8 cellular contexts compared by ENCODE assay signal in the genomic region with DNA sequence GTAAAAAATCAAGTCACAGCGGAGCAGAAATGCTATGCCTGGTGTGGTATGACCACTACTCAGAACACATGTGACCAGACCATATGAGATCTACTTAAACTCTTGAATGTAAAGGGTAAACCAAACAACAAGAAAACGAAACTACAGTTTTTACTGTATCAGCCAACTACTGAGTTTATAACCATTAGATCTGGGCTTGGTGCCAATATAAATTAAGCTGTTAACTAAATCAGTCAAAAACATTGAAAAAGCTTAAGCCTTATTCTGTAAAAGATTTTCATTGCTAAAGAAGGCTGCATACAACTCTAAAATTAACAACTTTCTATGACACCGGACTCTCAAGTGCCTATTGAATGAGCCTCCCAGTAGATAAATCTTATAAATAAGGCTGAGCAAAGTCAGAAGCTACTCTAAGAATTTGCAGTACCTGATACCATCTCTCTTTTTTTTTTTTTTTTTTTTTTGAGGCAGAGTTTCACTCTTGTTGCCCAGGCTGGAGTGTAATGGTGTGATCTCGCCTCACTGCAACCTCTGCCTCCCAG. TPM values are rescaled to one million over a fixed set of nuclear protein-coding genes. Genes with fewer than 3 reads are reported as not detected.
DNase-seq lines count a peak whose midpoint lies in the region; ATAC-seq and TF ChIP-seq lines count a peak whose summit lies in the region.

No MANE protein-coding gene starts in this region.

- H2AFZ ChIP-seq in SK-N-SH (ENCODE audit: low read depth): no peak overlapping the region; the same call in 1 of the 2 replicates

- ATAC-seq in GM19438 (IDR thresholded peaks at IDR 0.05; ENCODE audit: low read depth, unreplicated experiment) (peak; percentile 94), HG03432 (IDR thresholded peaks at IDR 0.05; ENCODE audit: unreplicated experiment) (peak; percentile 97), right cardiac atrium (peak in 1 of 2 donors; percentile 33), esophagus mucosa (no peak)

- H3F3A ChIP-seq in SK-N-SH (replicated peaks; ENCODE audit: insufficient read depth): peaks cover 30% of the 10 kb centered on the region

- TF ChIP-seq CTCF in SK-N-SH (IDR thresholded peaks at IDR 0.05): no peak

- H3K9me2 ChIP-seq in SK-N-SH: no peaks in the 10 kb centered on the region

- TF ChIP-seq EP300 in SK-N-SH (IDR thresholded peaks at IDR 0.05; ENCODE audit: borderline replicate concordance in 1 of 2, low read depth in 1 of 2, low read length in 1 of 2): no peak

- DNase-seq in DMS79 treated with DMSO at 0.1 percent for 48 hours (lab: John Stamatoyannopoulos, UW) (peak; percentile 86), SK-N-SH (peak; percentile 38), right cardiac atrium (no peak), Ammon's horn (ENCODE audit: low spot score) (no peak), KBM-7 (no peak)

- peaks cover 8 to 13% of the 10 kb centered on the region in 2 experiments for H3K36me3 ChIP-seq in SK-N-SH (replicated peaks in 1 of 2; ENCODE audit: control insufficient read depth in 1 of 2, insufficient read depth in 2 of 2, low read length in 1 of 2)

- H3K9me3 ChIP-seq in SK-N-SH: no peaks in the 10 kb centered on the region
- no peaks in the 10 kb centered on the region for H3K9me3 ChIP-seq in right cardiac atrium (ENCODE audit: control insufficient read depth, low read length)

- peak overlapping the region in 1 of 2 experiments; percentile 84; a peak in 2 of 4 replicates for H3K27ac ChIP-seq in SK-N-SH (ENCODE audit: low read depth in 2 of 2, low read length in 1 of 2)
- no peak overlapping the region for H3K27ac ChIP-seq in right cardiac atrium (ENCODE audit: low read length)

- H3K4me3 ChIP-seq in SK-N-SH (ENCODE audit: low read depth in 2 of 2, low read length in 1 of 2) (peak overlapping the region; percentile 27 to 45; a peak in 3 of 4 replicates), right cardiac atrium (ENCODE audit: low read length) (peak overlapping the region; percentile 45)

- TF ChIP-seq RAD21 in SK-N-SH (IDR thresholded peaks at IDR 0.05; ENCODE audit: low read length): no peak

- peaks cover 97% of the 10 kb centered on the region for H3K79me2 ChIP-seq in SK-N-SH (ENCODE audit: insufficient read depth)

- intact Hi-C loops in right cardiac atrium (cut with DNase I): no loop called here

- in situ Hi-C loops in KBM-7 (cut with MboI; ENCODE audit: low pct_unique_long_range_greater_than_20kb, low sequenced_read_pairs): no loop called here

- peaks cover 30% of the 10 kb centered on the region; the same call in 1 of the 2 replicates for H4K20me1 ChIP-seq in SK-N-SH (ENCODE audit: insufficient read depth)

- WGBS in SK-N-SH (ENCODE audit: low lambda C conversion rate): 33% methylated on average over 4 of the region's 4 CpGs
- 40% methylated on average over 4 of the region's 4 CpGs for WGBS in right cardiac atrium

- H3K4me1 ChIP-seq in SK-N-SH (ENCODE audit: control insufficient read depth in 1 of 2, insufficient read depth in 2 of 2, low read depth in 1 of 2, low read length in 1 of 2) (peaks cover 5 to 45% of the 10 kb centered on the region in 2 experiments; a peak in 3 of 4 replicates), right cardiac atrium (ENCODE audit: control insufficient read depth, insufficient read depth, low read length) (peaks cover 12% of the 10 kb centered on the region)

- CTCF ChIA-PET in SK-N-SH (lab: Yijun Ruan, JAX): interaction anchor here (1.0 kb wide), 1 partner anchor 29 kb away, joined by 3 read pairs; no protein-coding TSS in a partner anchor

- peak overlapping the region; percentile 56 for H3K4me2 ChIP-seq in SK-N-SH

- POLR2A ChIA-PET in SK-N-SH (lab: Yijun Ruan, JAX): no interaction called here

- peak overlapping the region; percentile 23; the same call in 1 of the 2 replicates for H3K9ac ChIP-seq in SK-N-SH

- H3K27me3 ChIP-seq in SK-N-SH (ENCODE audit: insufficient read depth) (no peaks in the 10 kb centered on the region), right cardiac atrium (ENCODE audit: control insufficient read depth, insufficient read depth) (no peaks in the 10 kb centered on the region)

TF ChIP-seq in SK-N-SH, 30 proteins besides CTCF, POLR2A, EP300 and RAD21:
- TF ChIP-seq NFIC (IDR thresholded peaks at IDR 0.05; ENCODE audit: borderline replicate concordance) (peak; percentile 59; the same call in 1 of the 2 replicates), PBX3 (IDR thresholded peaks at IDR 0.05) (no peak)

RNA-seq across cellular contexts. Expression of gene SPTLC2, which starts 35.4 kb away (rescaled TPM):
- polyA plus RNA-seq in SK-N-SH (2012; rRNA removed) (10.2 and 14.4 TPM in 2 replicates), right cardiac atrium (4.8 TPM)
- 15.6 and 17.0 TPM in 2 replicates for polyA plus RNA-seq in SK-N-SH (2012; cell fraction: cytosol; rRNA removed)
- 6.9 and 10.0 TPM in 2 replicates for polyA plus RNA-seq in SK-N-SH (2012; cell fraction: nucleus; rRNA removed)
- total RNA-seq in right cardiac atrium (10 to 100 TPM; 10.7 to 15.8 (median 13.0) TPM), esophagus mucosa (40.1 TPM)

Comparison
In these comparisons a context has a peak if more than half of its experiments do, and no peak if none do; other contexts are left out.
1. DNase-seq: peak in DMS79 treated with DMSO at 0.1 percent for 48 hours (single experiment) and SK-N-SH (single experiment); none in right cardiac atrium (0 of 3), Ammon's horn (single experiment) and KBM-7 (single experiment).